22 cellular contexts compared by ENCODE assay signal in the genomic region with DNA sequence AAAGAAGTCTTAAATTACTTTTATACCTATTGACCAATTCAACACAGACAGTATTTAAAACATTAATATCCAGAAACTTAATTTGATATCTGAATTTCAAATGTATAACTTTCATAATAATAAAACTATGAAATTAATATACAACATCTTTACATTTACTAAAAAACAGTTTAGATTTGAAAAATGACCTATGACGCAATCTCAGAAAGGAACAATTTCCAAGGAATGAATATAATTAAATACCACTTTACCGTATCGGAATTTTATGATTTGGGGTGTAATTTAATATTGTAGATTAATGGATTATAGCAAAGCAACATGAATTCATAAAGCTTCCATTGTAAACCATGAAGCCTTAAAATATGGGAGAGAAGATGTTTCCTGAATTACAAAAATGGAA.
A peak's percentile ranks its signal among the peaks of the same experiment; 100 is the strongest.
DNase-seq lines count a peak whose midpoint lies in the region; ATAC-seq, FAIRE-seq and TF ChIP-seq lines count a peak whose summit lies in the region.
"Had no signal": no experiment of that assay in that cellular context is flagged by ENCODE, and none has a peak within 500 bp of the region (broad histone marks: within the 10 kb centered on the region; RNA-seq: fewer than 3 reads in every experiment).

No MANE protein-coding gene starts in this region.

- no peak overlapping the region for H3K4me3 Mint-ChIP-seq in HFFc6
- H3K4me3 Mint-ChIP-seq: B cell; CD4-positive, CD25-positive, alpha-beta regulatory T cell; CD8-positive, alpha-beta T cell had no signal

- H3K4me1 Mint-ChIP-seq in HFFc6 (ENCODE audit: low read depth): no peaks in the 10 kb centered on the region

- no peak overlapping the region for H2BK20ac ChIP-seq in IMR-90 (ENCODE audit: low read depth, low read length)

- H2BK5ac ChIP-seq in IMR-90 (ENCODE audit: low read depth, low read length, poor library complexity, severe bottlenecking): no peak overlapping the region

- POLR2A ChIA-PET in IMR-90 (lab: Charles Lee; ENCODE audit: unreplicated experiment): no interaction called here
- POLR2A ChIA-PET in K562 (lab: Yijun Ruan, JAX): no interaction called here

- CTCF ChIA-PET in IMR-90 (lab: Yijun Ruan, JAX) (no interaction called here), K562 (lab: Yijun Ruan, JAX; ENCODE audit: low intra/inter-chr PET ratio) (no interaction called here)

- peak; percentile 37 for FAIRE-seq in A204.1 (lab: Jason Lieb, UNC)
- no peak for FAIRE-seq in K562 (lab: Jason Lieb, UNC)
- peak; percentile 65 for FAIRE-seq in frontal cortex (lab: Jason Lieb, UNC)
- FAIRE-seq: GM12891 had no signal

- H3K9ac ChIP-seq in IMR-90 (ENCODE audit: low read depth, low read length) (no peak overlapping the region), K562 (ENCODE audit: insufficient read depth in 1 of 2, low read depth in 2 of 2, low read length in 2 of 2) (no peak overlapping the region)
- H3K9ac ChIP-seq: BLaER1 had no signal

- H3K27me3 Mint-ChIP-seq in HFFc6 (ENCODE audit: insufficient read depth): peaks cover 12% of the 10 kb centered on the region; the same call in 1 of the 2 replicates

- no peak overlapping the region for H3K14ac ChIP-seq in IMR-90 (replicated peaks; ENCODE audit: low read depth, low read length)

- H4K20me1 ChIP-seq in IMR-90 (ENCODE audit: insufficient read depth, low read length): no peaks in the 10 kb centered on the region; the same call in 1 of the 2 replicates
- no peaks in the 10 kb centered on the region for H4K20me1 ChIP-seq in K562 (replicated peaks; ENCODE audit: control insufficient read depth, insufficient read depth, low read length)
- H4K20me1 ChIP-seq: BLaER1 had no signal

- H3K9me3 ChIP-seq in IMR-90 (ENCODE audit: control insufficient read depth, insufficient read depth, low read length): no peaks in the 10 kb centered on the region
- no peaks in the 10 kb centered on the region for H3K9me3 ChIP-seq in K562 (replicated peaks; ENCODE audit: control insufficient read depth, insufficient read depth, low read depth, low read length)
- H3K9me3 ChIP-seq: Caco-2 had no signal

- no peak for TF ChIP-seq EP300 in K562 (IDR thresholded peaks at IDR 0.05; ENCODE audit: low read length)

- H2BK120ac ChIP-seq in IMR-90 (ENCODE audit: low read depth, low read length): no peak overlapping the region

- H2BK15ac ChIP-seq in IMR-90 (ENCODE audit: low read depth, low read length): no peak overlapping the region

- H3K27ac ChIP-seq in IMR-90 (ENCODE audit: insufficient read depth, low read length) (no peak overlapping the region), K562 (ENCODE audit: extremely low read depth, low read depth, low read length) (no peak overlapping the region)
- H3K27ac ChIP-seq: BLaER1, C4-2B had no signal

- no peak overlapping the region for H4K5ac ChIP-seq in IMR-90 (ENCODE audit: low read depth, low read length)

- no peaks in the 10 kb centered on the region for H3K79me2 ChIP-seq in K562 (ENCODE audit: control insufficient read depth, insufficient read depth, low read length)

- H3K18ac ChIP-seq in IMR-90 (ENCODE audit: low read depth, low read length): no peak overlapping the region

- H3K23ac ChIP-seq in IMR-90 (ENCODE audit: low read depth, low read length): no peak overlapping the region

- intact Hi-C loops in IMR-90 (cut with micrococcal nuclease) (no loop called here), K562 (cut with micrococcal nuclease) (no loop called here)

- TF ChIP-seq CTCF in IMR-90 (conservative IDR thresholded peaks at IDR 0.05; ENCODE audit: low read depth, low read length): no peak
- TF ChIP-seq CTCF in K562 (IDR thresholded peaks at IDR 0.05 in 2 of 3, conservative IDR thresholded peaks at IDR 0.05 in 1 of 3; ENCODE audit: insufficient read depth in 2 of 3, low read depth in 1 of 3, low read length in 3 of 3): no peak
- TF ChIP-seq CTCF in HFFc6 (IDR thresholded peaks at IDR 0.05): no peak

- no peak overlapping the region for H2AK5ac ChIP-seq in IMR-90 (ENCODE audit: low read depth, low read length)

- DNase-seq in IMR-90 (no peak), K562 (ENCODE audit: extremely low read depth in 1 of 4, low spot score in 3 of 4) (no peak), frontal cortex (ENCODE audit: low spot score in 2 of 2) (no peak), HFFc6 (no peak), erythroblast (lab: John Stamatoyannopoulos, UW) (no peak), retina (no peak)
- DNase-seq in stimulated activated naive CD4-positive, alpha-beta T cell (lab: John Stamatoyannopoulos, UW): no peak
- DNase-seq: 8988T; Caco-2; CD4-positive, CD25-positive, alpha-beta regulatory T cell; CD8-positive, alpha-beta T cell; DMS153; EL; GF-D8; GOT3; H7; HCEC 1CT had no signal

- H3K4me2 ChIP-seq in IMR-90 (ENCODE audit: low read depth, low read length) (no peak overlapping the region), K562 (ENCODE audit: insufficient read depth, low read length) (no peak overlapping the region)
- H3K4me2 ChIP-seq: BLaER1 had no signal

- in situ Hi-C loops in IMR-90 (cut with MboI; ENCODE audit: low sequenced_read_pairs): no loop called here
- in situ Hi-C loops in K562 (cut with MboI): no loop called here

- TF ChIP-seq RAD21 in IMR-90 (IDR thresholded peaks at IDR 0.05; ENCODE audit: low read length) (no peak), K562 (CRISPR knock-in tag; conservative IDR thresholded peaks at IDR 0.05 in 1 of 2, IDR thresholded peaks at IDR 0.05 in 1 of 2) (no peak)

- H3K36me3 ChIP-seq in IMR-90 (ENCODE audit: control insufficient read depth, insufficient read depth, low read length) (no peaks in the 10 kb centered on the region), K562 (ENCODE audit: control insufficient read depth, insufficient read depth, low read length) (no peaks in the 10 kb centered on the region)
- H3K36me3 ChIP-seq: BLaER1 had no signal

- H3K36me3 Mint-ChIP-seq in HFFc6 (ENCODE audit: low read depth): no peaks in the 10 kb centered on the region
- H3K36me3 Mint-ChIP-seq: CD4-positive, CD25-positive, alpha-beta regulatory T cell; CD8-positive, alpha-beta T cell had no signal

- no peaks in the 10 kb centered on the region for H3K9me3 Mint-ChIP-seq in HFFc6
- H3K9me3 Mint-ChIP-seq: CD8-positive, alpha-beta T cell had no signal

- no peak overlapping the region for H2AFZ ChIP-seq in IMR-90 (replicated peaks; ENCODE audit: low read length, poor library complexity)
- H2AFZ ChIP-seq in K562 (ENCODE audit: low read depth, low read length): no peak overlapping the region

- H3K27ac Mint-ChIP-seq in HFFc6: no peak overlapping the region
- H3K27ac Mint-ChIP-seq: B cell; CD4-positive, CD25-positive, alpha-beta regulatory T cell; CD8-positive, alpha-beta T cell had no signal

- H2AK9ac ChIP-seq in IMR-90 (replicated peaks; ENCODE audit: low read depth, low read length, poor library complexity): no peak overlapping the region

- no peak overlapping the region for H3K4me3 ChIP-seq in IMR-90 (ENCODE audit: insufficient read depth, low read depth, low read length)
- H3K4me3 ChIP-seq in K562: no peak overlapping the region
- H3K4me3 ChIP-seq: BLaER1 had no signal

- no TSS peak for BruUV-seq in IMR-90 (replicated peaks; lab: Mats Ljungman, UMichigan)
- no TSS peak for BruUV-seq in K562 (replicated peaks; lab: Mats Ljungman, UMichigan)

- TF ChIP-seq POLR2A in IMR-90 (IDR thresholded peaks at IDR 0.05; ENCODE audit: low read depth, low read length): no peak
- no peak for TF ChIP-seq POLR2A in K562 (conservative IDR thresholded peaks at IDR 0.05)
- TF ChIP-seq POLR2A in erythroblast (IDR thresholded peaks at IDR 0.05; ENCODE audit: low read length): no peak

- ATAC-seq in IMR-90 (ENCODE audit: low read depth) (no peak), K562 (no peak)
- ATAC-seq: CD8-positive, alpha-beta T cell had no signal

- H3K9me1 ChIP-seq in IMR-90 (ENCODE audit: insufficient read depth, low read length) (no peaks in the 10 kb centered on the region), K562 (ENCODE audit: control insufficient read depth, insufficient read depth, low read length) (no peaks in the 10 kb centered on the region)

- H4K91ac ChIP-seq in IMR-90 (ENCODE audit: insufficient read depth, low read depth, low read length): no peak overlapping the region

- H3K79me1 ChIP-seq in IMR-90 (ENCODE audit: low read depth in 1 of 2, low read length in 2 of 2): no peaks in the 10 kb centered on the region

- H3K27me3 ChIP-seq in IMR-90 (ENCODE audit: control insufficient read depth, insufficient read depth, low read length) (peaks cover 2% of the 10 kb centered on the region), K562 (ENCODE audit: control insufficient read depth in 2 of 2, insufficient read depth in 2 of 2, low read length in 2 of 2) (peaks cover 2 to 10% of the 10 kb centered on the region in 2 experiments; a peak in 3 of 5 replicates)
- H3K27me3 ChIP-seq: BLaER1 had no signal

- H3K56ac ChIP-seq in IMR-90 (ENCODE audit: extremely low read depth, insufficient read depth, low read length): no peak overlapping the region

- H3K4ac ChIP-seq in IMR-90 (ENCODE audit: low read depth, low read length): no peak overlapping the region

- no peak overlapping the region for H4K8ac ChIP-seq in IMR-90 (ENCODE audit: low read depth in 2 of 2, low read length in 2 of 2)

- H3K4me1 ChIP-seq in IMR-90 (ENCODE audit: control insufficient read depth, insufficient read depth, low read length) (no peaks in the 10 kb centered on the region), K562 (replicated peaks in 1 of 2; ENCODE audit: control insufficient read depth in 2 of 2, insufficient read depth in 2 of 2, low read length in 2 of 2) (peaks cover 0 to 7% of the 10 kb centered on the region in 2 experiments; a peak in 1 of 5 replicates)
- H3K4me1 ChIP-seq: Caco-2 had no signal

- no CpG with 5 or more reads among the region's 3 CpGs for WGBS in IMR-90 (ENCODE audit: extremely low coverage in 2 of 2, insufficient read length in 1 of 2), 2 experiments
- 3% methylated on average over 3 of the region's 3 CpGs for WGBS in K562 (ENCODE audit: insufficient coverage, low coverage, missing lambda C conversion rate)

- dilution Hi-C loops in IMR-90 (cut with HindIII; ENCODE audit: low sequenced_read_pairs, unreplicated experiment): no loop called here

TF ChIP-seq in IMR-90, 13 proteins besides CTCF, POLR2A, EP300 and RAD21:
- TF ChIP-seq MAZ (IDR thresholded peaks at IDR 0.05; ENCODE audit: borderline replicate concordance, low read depth, low read length) (no peak), CEBPB (IDR thresholded peaks at IDR 0.05; ENCODE audit: low read depth, low read length) (peak; percentile 58)
TF ChIP-seq in IMR-90: peak in this region for 1.

TF ChIP-seq in K562, 482 proteins besides CTCF, POLR2A, EP300 and RAD21 (continues in another document):
- TF ChIP-seq, protein P1, sequence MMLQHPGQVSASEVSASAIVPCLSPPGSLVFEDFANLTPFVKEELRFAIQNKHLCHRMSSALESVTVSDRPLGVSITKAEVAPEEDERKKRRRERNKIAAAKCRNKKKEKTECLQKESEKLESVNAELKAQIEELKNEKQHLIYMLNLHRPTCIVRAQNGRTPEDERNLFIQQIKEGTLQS (IDR thresholded peaks at IDR 0.05): peak; percentile 18; the same call in 1 of the 2 replicates
- TF ChIP-seq, protein P1 (CRISPR knock-in tag; conservative IDR thresholded peaks at IDR 0.05): no peak
- TF ChIP-seq FOXM1 (IDR thresholded peaks at IDR 0.05; ENCODE audit: low read depth) (no peak), FOXM1 (CRISPR knock-in tag; IDR thresholded peaks at IDR 0.05; ENCODE audit: low read depth) (no peak)
